26 cellular contexts compared by ENCODE assay signal in the genomic region with DNA sequence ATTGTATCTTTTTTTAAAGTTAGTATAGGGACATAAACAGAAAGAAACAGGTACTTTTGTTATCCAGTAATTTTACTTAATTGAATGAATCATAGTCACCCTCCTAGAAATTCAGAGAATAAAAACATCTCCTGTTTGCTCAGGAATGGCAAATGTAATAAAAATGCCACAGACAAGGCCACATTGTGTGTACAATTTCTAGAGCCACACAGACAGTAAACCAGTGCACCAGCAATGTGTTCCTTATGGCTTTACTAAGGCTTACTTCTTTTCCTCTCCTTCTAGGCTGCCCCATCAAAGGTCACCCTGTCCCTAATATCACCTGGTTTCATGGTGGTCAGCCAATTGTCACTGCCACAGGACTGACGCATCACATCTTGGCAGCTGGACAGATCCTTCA.
"Had no signal": no experiment of that assay in that cellular context is flagged by ENCODE, and none has a peak within 500 bp of the region (broad histone marks: within the 10 kb centered on the region; RNA-seq: fewer than 3 reads in every experiment).

No MANE protein-coding gene starts in this region.

- H3K9me3 ChIP-seq: ascending aorta had no signal

- DNase-seq: activated CD4-positive, alpha-beta memory T cell treated with anti-CD3 and anti-CD28 coated beads for 36 hours; activated CD4-positive, alpha-beta T cell treated with anti-CD3 and anti-CD28 coated beads for 36 hours; activated CD4-positive, alpha-beta T cell treated with anti-CD3 and anti-CD28 coated beads, Interleukin-2, amount 10 ng/mL, durations not matched to agents 24 days and 14 days; activated CD4-positive, CD25-positive, alpha-beta regulatory T cell; activated CD4-positive, CD25-positive, alpha-beta regulatory T cell treated with anti-CD3 and anti-CD28 coated beads, Interleukin-2, amount 50 U/mL, for 72 hours; activated CD8-positive, alpha-beta memory T cell treated with anti-CD3 and anti-CD28 coated beads, Interleukin-2, amount 10 ng/mL, durations not matched to agents 7 days and 5 days; activated CD8-positive, alpha-beta memory T cell treated with anti-CD3 and anti-CD28 coated beads, Interleukin-2, amount 50 U/mL, for 4 hours; activated CD8-positive, alpha-beta T cell treated with anti-CD3 and anti-CD28 coated beads, Interleukin-2, amount 10 ng/mL, durations not matched to agents 7 days and 5 days; activated gamma-delta T cell; activated naive CD4-positive, alpha-beta T cell; activated naive CD4-positive, alpha-beta T cell treated with anti-CD3 and anti-CD28 coated beads, Interleukin-2, amount 10 ng/mL, durations not matched to agents 7 days and 5 days; activated naive CD8-positive, alpha-beta T cell treated with anti-CD3 and anti-CD28 coated beads, Interleukin-2, amount 10 ng/mL, durations not matched to agents 7 days and 5 days; activated T-cell treated with anti-CD3 and anti-CD28 coated beads, Interleukin-2, amount 50 U/mL, for 1 hour; activated T-cell treated with anti-CD3 and anti-CD28 coated beads, Interleukin-2, amount 50 U/mL, for 48 hours; brain microvascular endothelial cell; cortex of kidney; dermis blood vessel endothelial cell; effector CD4-positive, alpha-beta T cell; effector memory CD8-positive, alpha-beta T cell; erythroblast; T-helper 2 cell had no signal

- ATAC-seq: activated CD4-positive, alpha-beta T cell treated with anti-CD3 and anti-CD28 coated beads for 36 hours; activated CD8-positive, alpha-beta memory T cell treated with anti-CD3 and anti-CD28 coated beads, Interleukin-2, amount 10 ng/mL, durations not matched to agents 7 days and 5 days; activated CD8-positive, alpha-beta T cell treated with anti-CD3 and anti-CD28 coated beads, Interleukin-2, amount 10 ng/mL, durations not matched to agents 7 days and 5 days; activated naive CD4-positive, alpha-beta T cell treated with anti-CD3 and anti-CD28 coated beads, Interleukin-2, amount 50 U/mL, for 72 hours; effector memory CD8-positive, alpha-beta T cell; gastroesophageal sphincter had no signal

- H3K27ac ChIP-seq: ascending aorta, brain microvascular endothelial cell, esophagus muscularis mucosa, foreskin keratinocyte, gastroesophageal sphincter had no signal

- H3K4me1 ChIP-seq: ascending aorta, gastroesophageal sphincter had no signal

- H3K4me3 ChIP-seq: ascending aorta, esophagus muscularis mucosa, gastroesophageal sphincter had no signal

- H3K27me3 ChIP-seq: ascending aorta, brain microvascular endothelial cell, esophagus muscularis mucosa, gastroesophageal sphincter had no signal
